In the genomic region with DNA sequence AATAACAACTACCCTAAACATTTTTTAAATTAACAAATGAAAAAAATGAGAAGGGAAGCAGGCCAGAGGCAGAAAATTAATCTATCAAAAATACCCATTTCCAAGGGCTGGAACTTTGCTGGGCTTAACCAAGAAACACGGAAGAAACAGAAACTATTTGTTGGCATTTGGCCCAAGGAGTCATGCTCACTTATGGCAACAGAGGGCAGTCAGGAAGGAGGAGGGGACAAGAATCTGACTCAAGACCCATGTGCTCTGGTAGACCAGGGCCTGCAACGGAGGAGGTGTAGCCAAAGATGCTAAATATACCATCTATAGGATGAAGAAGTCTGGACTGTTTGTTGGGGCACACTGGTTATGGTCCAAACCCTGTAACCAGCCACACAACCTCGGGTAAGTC, we compare ENCODE assay signal across 13 cellular contexts.
DNase-seq lines count a peak whose midpoint lies in the region; ATAC-seq, FAIRE-seq and TF ChIP-seq lines count a peak whose summit lies in the region.
"Had no signal": no experiment of that assay in that cellular context is flagged by ENCODE, and none has a peak within 500 bp of the region (broad histone marks: within the 10 kb centered on the region; RNA-seq: fewer than 3 reads in every experiment).

No MANE protein-coding gene starts in this region.

- intact Hi-C loops in pancreas (cut with DNase I) = no loop called here

- peak; percentile 77 for DNase-seq in ELR (ENCODE audit: low read depth)
- peak; percentile 53 for DNase-seq in NCI-H226
- DNase-seq in epithelial cell of esophagus (ENCODE audit: low read depth) = peak; percentile 90
- peak in 1 of 6 donors; percentile 39 for DNase-seq in pancreas
- no peak for DNase-seq in T-helper 9 cell
- DNase-seq in NCI-H446 (lab: John Stamatoyannopoulos, UW) = no peak
- DNase-seq in NCI-H748 (lab: John Stamatoyannopoulos, UW; ENCODE audit: unreplicated experiment) = no peak
- DNase-seq in ureter (ENCODE audit: low spot score) = no peak
- DNase-seq: activated CD4-positive, CD25-positive, alpha-beta regulatory T cell treated with anti-CD3 and anti-CD28 coated beads, Interleukin-2, amount 50 U/mL, for 72 hours; activated naive CD4-positive, alpha-beta T cell; NCI-H2029; Peyer's patch; transverse colon had no signal

- H3K4me1 ChIP-seq in pancreas = peaks cover 0 to 13% (median 6%) of the 10 kb centered on the region in 3 donors
- H3K4me1 ChIP-seq: Peyer's patch had no signal

- H3K9me3 ChIP-seq in pancreas = no peaks in the 10 kb centered on the region
- H3K9me3 ChIP-seq: Peyer's patch, transverse colon had no signal

- no peak for FAIRE-seq in pancreas (lab: Jason Lieb, UNC)

- no peaks in the 10 kb centered on the region for H3K36me3 ChIP-seq in pancreas
- H3K36me3 ChIP-seq: Peyer's patch, transverse colon had no signal

- 67 to 73% methylated on average over 3 of the region's 3 CpGs for WGBS in pancreas, 2 donors

- peak; percentile 26 for TF ChIP-seq CTCF in epithelial cell of esophagus (IDR thresholded peaks at IDR 0.05; ENCODE audit: insufficient read depth, low read depth, low read length, missing control alignments)
- TF ChIP-seq CTCF in pancreas (IDR thresholded peaks at IDR 0.05) = no peak

- H3K4me3 ChIP-seq in epithelial cell of esophagus (ENCODE audit: low read length) (no peak overlapping the region), pancreas (no peak overlapping the region)
- H3K4me3 ChIP-seq: Peyer's patch, transverse colon had no signal

- no peaks in the 10 kb centered on the region for H3K27me3 ChIP-seq in pancreas
- H3K27me3 ChIP-seq: Peyer's patch, transverse colon had no signal

- ATAC-seq in pancreas = peak; percentile 48 to 70 (median 62)

- H3K27ac ChIP-seq in pancreas = no peak overlapping the region
- H3K27ac ChIP-seq: Peyer's patch, transverse colon had no signal

Comparison
In these comparisons a context has a peak if more than half of its experiments do, and no peak if none do; other contexts are left out.
1. DNase-seq: peak in ELR (single experiment), NCI-H226 (single experiment) and epithelial cell of esophagus (single experiment); none in T-helper 9 cell (single experiment), NCI-H446 (0 of 2), NCI-H748 (single experiment) and ureter (single experiment).